In the genomic region with DNA sequence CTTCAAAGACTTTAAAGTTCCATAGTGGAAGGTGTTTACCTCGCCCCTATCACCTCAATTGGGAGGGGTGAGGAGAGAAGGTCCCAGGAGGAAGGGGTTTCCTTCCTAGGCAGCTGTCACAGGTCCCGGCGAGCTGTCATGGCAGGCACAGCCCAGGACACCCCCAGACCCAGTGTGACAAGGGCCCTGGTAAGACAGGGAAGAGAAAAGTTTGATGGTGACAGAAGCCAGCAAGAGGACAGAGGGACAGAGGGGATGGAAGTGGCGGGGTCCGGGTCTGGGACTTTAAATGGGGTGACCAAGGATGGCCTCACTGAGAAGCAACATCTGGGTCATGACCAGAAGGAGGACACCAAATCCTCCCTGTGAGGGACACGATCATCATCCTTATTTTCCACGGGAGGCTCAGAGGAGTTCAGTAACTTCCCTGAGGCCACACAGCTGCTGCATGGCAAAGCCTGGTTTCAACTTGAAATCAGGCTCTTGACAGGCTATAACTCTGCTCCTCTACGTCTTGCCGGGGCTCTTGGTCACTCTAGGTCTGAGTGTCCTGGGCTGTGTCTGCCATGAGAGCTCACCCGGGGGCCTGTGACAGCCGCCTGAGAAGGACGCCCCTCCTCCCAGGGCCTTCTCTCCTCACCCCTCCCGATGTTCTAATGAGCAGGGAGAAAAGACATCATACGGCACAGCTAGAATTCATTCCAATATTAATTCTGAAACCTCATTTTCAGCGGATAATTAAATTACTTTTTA, we compare ENCODE assay signal across 13 cellular contexts.
"Had no signal": no experiment of that assay in that cellular context is flagged by ENCODE, and none has a peak within 500 bp of the region (broad histone marks: within the 10 kb centered on the region; RNA-seq: fewer than 3 reads in every experiment).

No MANE protein-coding gene starts in this region.

- H3K9me3 ChIP-seq: ascending aorta, breast epithelium, transverse colon had no signal

- H3K27me3 ChIP-seq: ascending aorta, foreskin keratinocyte had no signal

- H3K27ac ChIP-seq: ascending aorta, breast epithelium, foreskin keratinocyte, transverse colon had no signal

- H3K9me3 Mint-ChIP-seq: effector memory CD8-positive, alpha-beta T cell; stimulated activated naive B cell treated with anti-CD40 and anti-IgM and Interleukin-4, amounts not matched to agents 10 μg/mL and 1 μg/mL and 100 μg/mL, for 72 hours had no signal

- H3K36me3 Mint-ChIP-seq: stimulated activated naive B cell treated with anti-CD40 and anti-IgM and Interleukin-4, amounts not matched to agents 10 μg/mL and 1 μg/mL and 100 μg/mL, for 72 hours had no signal

- H3K4me3 ChIP-seq: ascending aorta, breast epithelium, transverse colon had no signal

- H3K36me3 ChIP-seq: ascending aorta, breast epithelium, transverse colon had no signal

- H3K27ac Mint-ChIP-seq: effector memory CD8-positive, alpha-beta T cell; stimulated activated naive B cell treated with anti-CD40 and anti-IgM and Interleukin-4, amounts not matched to agents 10 μg/mL and 1 μg/mL and 100 μg/mL, for 72 hours had no signal

- DNase-seq: activated CD4-positive, alpha-beta T cell treated with anti-CD3 and anti-CD28 coated beads for 1 hour; activated CD4-positive, alpha-beta T cell treated with anti-CD3 and anti-CD28 coated beads, Interleukin-2, amount 50 U/mL, for 4 hours; activated gamma-delta T cell; activated T-cell treated with anti-CD3 and anti-CD28 coated beads, Interleukin-2, amount 50 U/mL, for 1 hour; dermis blood vessel endothelial cell; effector memory CD8-positive, alpha-beta T cell; foreskin keratinocyte; stimulated activated CD4-positive, alpha-beta T cell treated with anti-CD3 and anti-CD28 coated beads, Interleukin-2, amount 100 ng/mL, for 48 hours; stimulated activated naive B cell treated with anti-CD40 and anti-IgM and Interleukin-4, amounts not matched to agents 10 μg/mL and 1 μg/mL and 100 μg/mL, for 72 hours; substantia nigra; transverse colon had no signal

- ATAC-seq: effector memory CD8-positive, alpha-beta T cell; foreskin keratinocyte; stimulated activated naive B cell treated with anti-CD40 and anti-IgM and Interleukin-4, amounts not matched to agents 10 μg/mL and 1 μg/mL and 100 μg/mL, for 72 hours had no signal

- H3K4me1 ChIP-seq: ascending aorta, breast epithelium, foreskin keratinocyte, transverse colon had no signal

- H3K4me3 Mint-ChIP-seq: effector memory CD8-positive, alpha-beta T cell; stimulated activated naive B cell treated with anti-CD40 and anti-IgM and Interleukin-4, amounts not matched to agents 10 μg/mL and 1 μg/mL and 100 μg/mL, for 72 hours had no signal
